Comparison of ENCODE assay signal across 1 cellular context in genomic region chr15:74441248-74441939, GRCh38.
TF ChIP-seq lines count a peak whose summit lies in the region.

No MANE protein-coding gene starts in this region.

TF ChIP-seq in H1, 55 proteins besides CTCF, POLR2A, EP300 and RAD21:
- TF ChIP-seq GTF2F1 (IDR thresholded peaks at IDR 0.05; ENCODE audit: borderline replicate concordance, low read depth, low read length) (no peak), KDM5A (IDR thresholded peaks at IDR 0.05; ENCODE audit: low read length) (no peak), SIX5 (IDR thresholded peaks at IDR 0.05; ENCODE audit: low read depth, low read length) (no peak), SIN3A (conservative IDR thresholded peaks at IDR 0.05 in 1 of 2, IDR thresholded peaks at IDR 0.05 in 1 of 2; ENCODE audit: low read depth in 1 of 2, low read length in 2 of 2) (no peak), SRF (IDR thresholded peaks at IDR 0.05; ENCODE audit: low read depth, low read length) (no peak), ATF3 (IDR thresholded peaks at IDR 0.05; ENCODE audit: insufficient read depth, low read depth, low read length) (no peak), PHF8 (conservative IDR thresholded peaks at IDR 0.05; ENCODE audit: low read depth, low read length) (no peak), TAF1 (IDR thresholded peaks at IDR 0.05; ENCODE audit: low read depth, low read length) (no peak), USF2 (IDR thresholded peaks at IDR 0.05; ENCODE audit: low read length) (no peak), KDM1A (IDR thresholded peaks at IDR 0.05; ENCODE audit: borderline replicate concordance, low read length) (no peak), SP1 (IDR thresholded peaks at IDR 0.05; ENCODE audit: low read depth, low read length) (no peak), CBX5 (IDR thresholded peaks at IDR 0.05; ENCODE audit: low read depth, low read length) (no peak), SP4 (IDR thresholded peaks at IDR 0.05; ENCODE audit: low read length) (no peak)
